1 cellular context compared by ENCODE assay signal in the genomic region with DNA sequence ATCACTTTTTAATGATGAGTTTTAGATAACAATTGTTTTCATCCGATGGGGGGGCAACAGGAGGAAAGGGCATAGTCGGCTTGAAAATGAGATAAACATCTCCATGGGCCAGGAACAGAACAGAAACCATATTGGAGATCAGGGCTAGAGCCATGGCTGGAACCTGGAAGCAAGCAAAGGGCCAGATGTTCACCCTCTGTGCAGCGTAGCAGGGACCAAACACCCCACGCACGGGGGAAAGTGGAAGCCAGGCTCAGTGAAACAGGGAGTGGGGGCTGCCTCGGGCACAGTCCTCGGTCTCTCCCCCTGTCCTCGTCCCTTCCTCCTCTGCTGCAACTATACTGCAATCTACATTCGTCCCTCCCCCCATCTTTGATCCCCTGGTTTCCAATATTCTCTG.
TF ChIP-seq lines count a peak whose summit lies in the region.

No MANE protein-coding gene starts in this region.

TF ChIP-seq in K562, 482 proteins besides CTCF, POLR2A, EP300 and RAD21 (continued from another document and continues in another):
- TF ChIP-seq, protein P1, sequence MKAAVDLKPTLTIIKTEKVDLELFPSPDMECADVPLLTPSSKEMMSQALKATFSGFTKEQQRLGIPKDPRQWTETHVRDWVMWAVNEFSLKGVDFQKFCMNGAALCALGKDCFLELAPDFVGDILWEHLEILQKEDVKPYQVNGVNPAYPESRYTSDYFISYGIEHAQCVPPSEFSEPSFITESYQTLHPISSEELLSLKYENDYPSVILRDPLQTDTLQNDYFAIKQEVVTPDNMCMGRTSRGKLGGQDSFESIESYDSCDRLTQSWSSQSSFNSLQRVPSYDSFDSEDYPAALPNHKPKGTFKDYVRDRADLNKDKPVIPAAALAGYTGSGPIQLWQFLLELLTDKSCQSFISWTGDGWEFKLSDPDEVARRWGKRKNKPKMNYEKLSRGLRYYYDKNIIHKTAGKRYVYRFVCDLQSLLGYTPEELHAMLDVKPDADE (conservative IDR thresholded peaks at IDR 0.05; ENCODE audit: control insufficient read depth, low read depth, low read length) = no peak
- no peak for TF ChIP-seq GTF2E2 (tag; IDR thresholded peaks at IDR 0.05)
- TF ChIP-seq KAT8 (IDR thresholded peaks at IDR 0.05; ENCODE audit: low read depth) = no peak
- TF ChIP-seq NCOR1 (IDR thresholded peaks at IDR 0.05) = no peak
- TF ChIP-seq YY1 (IDR thresholded peaks at IDR 0.05; ENCODE audit: borderline replicate concordance in 1 of 3, control insufficient read depth in 1 of 3, extremely low read depth in 1 of 3, insufficient read depth in 3 of 3, insufficient read length in 1 of 3, insufficient replicate concordance in 2 of 3, low read depth in 1 of 3, low read length in 2 of 3) = peak in 1 of 3 experiments; percentile 18
- TF ChIP-seq ZNF217 (CRISPR knock-in tag; IDR thresholded peaks at IDR 0.05) = no peak
- no peak for TF ChIP-seq NR2C1 (IDR thresholded peaks at IDR 0.05)
- peak; percentile 92 for TF ChIP-seq NR2C1 (tag; IDR thresholded peaks at IDR 0.05)
- TF ChIP-seq CHD4 (IDR thresholded peaks at IDR 0.05; ENCODE audit: insufficient read depth, insufficient replicate concordance, low read depth, low read length, poor library complexity, severe bottlenecking) = no peak
- TF ChIP-seq, protein P2, sequence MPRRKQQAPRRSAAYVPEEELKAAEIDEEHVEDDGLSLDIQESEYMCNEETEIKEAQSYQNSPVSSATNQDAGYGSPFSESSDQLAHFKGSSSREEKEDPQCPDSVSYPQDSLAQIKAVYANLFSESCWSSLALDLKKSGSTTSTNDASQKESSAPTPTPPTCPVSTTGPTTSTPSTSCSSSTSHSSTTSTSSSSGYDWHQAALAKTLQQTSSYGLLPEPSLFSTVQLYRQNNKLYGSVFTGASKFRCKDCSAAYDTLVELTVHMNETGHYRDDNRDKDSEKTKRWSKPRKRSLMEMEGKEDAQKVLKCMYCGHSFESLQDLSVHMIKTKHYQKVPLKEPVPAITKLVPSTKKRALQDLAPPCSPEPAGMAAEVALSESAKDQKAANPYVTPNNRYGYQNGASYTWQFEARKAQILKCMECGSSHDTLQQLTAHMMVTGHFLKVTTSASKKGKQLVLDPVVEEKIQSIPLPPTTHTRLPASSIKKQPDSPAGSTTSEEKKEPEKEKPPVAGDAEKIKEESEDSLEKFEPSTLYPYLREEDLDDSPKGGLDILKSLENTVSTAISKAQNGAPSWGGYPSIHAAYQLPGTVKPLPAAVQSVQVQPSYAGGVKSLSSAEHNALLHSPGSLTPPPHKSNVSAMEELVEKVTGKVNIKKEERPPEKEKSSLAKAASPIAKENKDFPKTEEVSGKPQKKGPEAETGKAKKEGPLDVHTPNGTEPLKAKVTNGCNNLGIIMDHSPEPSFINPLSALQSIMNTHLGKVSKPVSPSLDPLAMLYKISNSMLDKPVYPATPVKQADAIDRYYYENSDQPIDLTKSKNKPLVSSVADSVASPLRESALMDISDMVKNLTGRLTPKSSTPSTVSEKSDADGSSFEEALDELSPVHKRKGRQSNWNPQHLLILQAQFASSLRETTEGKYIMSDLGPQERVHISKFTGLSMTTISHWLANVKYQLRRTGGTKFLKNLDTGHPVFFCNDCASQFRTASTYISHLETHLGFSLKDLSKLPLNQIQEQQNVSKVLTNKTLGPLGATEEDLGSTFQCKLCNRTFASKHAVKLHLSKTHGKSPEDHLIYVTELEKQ (CRISPR knock-in tag; IDR thresholded peaks at IDR 0.05) = peak; percentile 88
- no peak for TF ChIP-seq ZKSCAN3 (CRISPR knock-in tag; IDR thresholded peaks at IDR 0.05)
- TF ChIP-seq, protein P3, sequence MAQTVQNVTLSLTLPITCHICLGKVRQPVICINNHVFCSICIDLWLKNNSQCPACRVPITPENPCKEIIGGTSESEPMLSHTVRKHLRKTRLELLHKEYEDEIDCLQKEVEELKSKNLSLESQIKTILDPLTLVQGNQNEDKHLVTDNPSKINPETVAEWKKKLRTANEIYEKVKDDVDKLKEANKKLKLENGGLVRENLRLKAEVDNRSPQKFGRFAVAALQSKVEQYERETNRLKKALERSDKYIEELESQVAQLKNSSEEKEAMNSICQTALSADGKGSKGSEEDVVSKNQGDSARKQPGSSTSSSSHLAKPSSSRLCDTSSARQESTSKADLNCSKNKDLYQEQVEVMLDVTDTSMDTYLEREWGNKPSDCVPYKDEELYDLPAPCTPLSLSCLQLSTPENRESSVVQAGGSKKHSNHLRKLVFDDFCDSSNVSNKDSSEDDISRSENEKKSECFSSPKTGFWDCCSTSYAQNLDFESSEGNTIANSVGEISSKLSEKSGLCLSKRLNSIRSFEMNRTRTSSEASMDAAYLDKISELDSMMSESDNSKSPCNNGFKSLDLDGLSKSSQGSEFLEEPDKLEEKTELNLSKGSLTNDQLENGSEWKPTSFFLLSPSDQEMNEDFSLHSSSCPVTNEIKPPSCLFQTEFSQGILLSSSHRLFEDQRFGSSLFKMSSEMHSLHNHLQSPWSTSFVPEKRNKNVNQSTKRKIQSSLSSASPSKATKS (CRISPR knock-in tag; IDR thresholded peaks at IDR 0.05) = peak; percentile 55; the same call in 1 of the 2 replicates
- TF ChIP-seq FOXM1 (IDR thresholded peaks at IDR 0.05; ENCODE audit: low read depth) = no peak
- TF ChIP-seq FOXM1 (CRISPR knock-in tag; IDR thresholded peaks at IDR 0.05; ENCODE audit: low read depth) = no peak
- TF ChIP-seq, protein P4, sequence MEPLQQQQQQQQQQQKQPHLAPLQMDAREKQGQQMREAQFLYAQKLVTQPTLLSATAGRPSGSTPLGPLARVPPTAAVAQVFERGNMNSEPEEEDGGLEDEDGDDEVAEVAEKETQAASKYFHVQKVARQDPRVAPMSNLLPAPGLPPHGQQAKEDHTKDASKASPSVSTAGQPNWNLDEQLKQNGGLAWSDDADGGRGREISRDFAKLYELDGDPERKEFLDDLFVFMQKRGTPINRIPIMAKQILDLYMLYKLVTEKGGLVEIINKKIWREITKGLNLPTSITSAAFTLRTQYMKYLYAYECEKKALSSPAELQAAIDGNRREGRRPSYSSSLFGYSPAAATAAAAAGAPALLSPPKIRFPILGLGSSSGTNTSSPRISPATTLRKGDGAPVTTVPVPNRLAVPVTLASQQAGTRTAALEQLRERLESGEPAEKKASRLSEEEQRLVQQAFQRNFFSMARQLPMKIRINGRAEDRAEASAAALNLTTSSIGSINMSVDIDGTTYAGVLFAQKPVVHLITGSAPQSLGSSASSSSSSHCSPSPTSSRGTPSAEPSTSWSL (CRISPR knock-in tag; IDR thresholded peaks at IDR 0.05; ENCODE audit: borderline replicate concordance) = peak; percentile 78; the same call in 1 of the 2 replicates
- TF ChIP-seq, protein P5, sequence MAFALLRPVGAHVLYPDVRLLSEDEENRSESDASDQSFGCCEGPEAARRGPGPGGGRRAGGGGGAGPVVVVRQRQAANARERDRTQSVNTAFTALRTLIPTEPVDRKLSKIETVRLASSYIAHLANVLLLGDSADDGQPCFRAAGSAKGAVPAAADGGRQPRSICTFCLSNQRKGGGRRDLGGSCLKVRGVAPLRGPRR (CRISPR knock-in tag; IDR thresholded peaks at IDR 0.05) = peak; percentile 48; the same call in 1 of the 2 replicates
- no peak for TF ChIP-seq TAL1 (IDR thresholded peaks at IDR 0.05)
- TF ChIP-seq CHCHD3 (CRISPR knock-in tag; IDR thresholded peaks at IDR 0.05) = no peak
- TF ChIP-seq, protein P6, sequence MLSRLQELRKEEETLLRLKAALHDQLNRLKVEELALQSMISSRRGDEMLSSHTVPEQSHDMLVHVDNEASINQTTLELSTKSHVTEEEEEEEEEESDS (CRISPR knock-in tag; IDR thresholded peaks at IDR 0.05) = no peak
- TF ChIP-seq, protein P7, sequence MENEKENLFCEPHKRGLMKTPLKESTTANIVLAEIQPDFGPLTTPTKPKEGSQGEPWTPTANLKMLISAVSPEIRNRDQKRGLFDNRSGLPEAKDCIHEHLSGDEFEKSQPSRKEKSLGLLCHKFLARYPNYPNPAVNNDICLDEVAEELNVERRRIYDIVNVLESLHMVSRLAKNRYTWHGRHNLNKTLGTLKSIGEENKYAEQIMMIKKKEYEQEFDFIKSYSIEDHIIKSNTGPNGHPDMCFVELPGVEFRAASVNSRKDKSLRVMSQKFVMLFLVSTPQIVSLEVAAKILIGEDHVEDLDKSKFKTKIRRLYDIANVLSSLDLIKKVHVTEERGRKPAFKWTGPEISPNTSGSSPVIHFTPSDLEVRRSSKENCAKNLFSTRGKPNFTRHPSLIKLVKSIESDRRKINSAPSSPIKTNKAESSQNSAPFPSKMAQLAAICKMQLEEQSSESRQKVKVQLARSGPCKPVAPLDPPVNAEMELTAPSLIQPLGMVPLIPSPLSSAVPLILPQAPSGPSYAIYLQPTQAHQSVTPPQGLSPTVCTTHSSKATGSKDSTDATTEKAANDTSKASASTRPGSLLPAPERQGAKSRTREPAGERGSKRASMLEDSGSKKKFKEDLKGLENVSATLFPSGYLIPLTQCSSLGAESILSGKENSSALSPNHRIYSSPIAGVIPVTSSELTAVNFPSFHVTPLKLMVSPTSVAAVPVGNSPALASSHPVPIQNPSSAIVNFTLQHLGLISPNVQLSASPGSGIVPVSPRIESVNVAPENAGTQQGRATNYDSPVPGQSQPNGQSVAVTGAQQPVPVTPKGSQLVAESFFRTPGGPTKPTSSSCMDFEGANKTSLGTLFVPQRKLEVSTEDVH (IDR thresholded peaks at IDR 0.05; ENCODE audit: low read depth, partially characterized antibody) = no peak
- TF ChIP-seq, protein P8, sequence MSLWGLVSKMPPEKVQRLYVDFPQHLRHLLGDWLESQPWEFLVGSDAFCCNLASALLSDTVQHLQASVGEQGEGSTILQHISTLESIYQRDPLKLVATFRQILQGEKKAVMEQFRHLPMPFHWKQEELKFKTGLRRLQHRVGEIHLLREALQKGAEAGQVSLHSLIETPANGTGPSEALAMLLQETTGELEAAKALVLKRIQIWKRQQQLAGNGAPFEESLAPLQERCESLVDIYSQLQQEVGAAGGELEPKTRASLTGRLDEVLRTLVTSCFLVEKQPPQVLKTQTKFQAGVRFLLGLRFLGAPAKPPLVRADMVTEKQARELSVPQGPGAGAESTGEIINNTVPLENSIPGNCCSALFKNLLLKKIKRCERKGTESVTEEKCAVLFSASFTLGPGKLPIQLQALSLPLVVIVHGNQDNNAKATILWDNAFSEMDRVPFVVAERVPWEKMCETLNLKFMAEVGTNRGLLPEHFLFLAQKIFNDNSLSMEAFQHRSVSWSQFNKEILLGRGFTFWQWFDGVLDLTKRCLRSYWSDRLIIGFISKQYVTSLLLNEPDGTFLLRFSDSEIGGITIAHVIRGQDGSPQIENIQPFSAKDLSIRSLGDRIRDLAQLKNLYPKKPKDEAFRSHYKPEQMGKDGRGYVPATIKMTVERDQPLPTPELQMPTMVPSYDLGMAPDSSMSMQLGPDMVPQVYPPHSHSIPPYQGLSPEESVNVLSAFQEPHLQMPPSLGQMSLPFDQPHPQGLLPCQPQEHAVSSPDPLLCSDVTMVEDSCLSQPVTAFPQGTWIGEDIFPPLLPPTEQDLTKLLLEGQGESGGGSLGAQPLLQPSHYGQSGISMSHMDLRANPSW (CRISPR knock-in tag; IDR thresholded peaks at IDR 0.05) = no peak
- no peak for TF ChIP-seq ELF4 (CRISPR knock-in tag; IDR thresholded peaks at IDR 0.05)
- TF ChIP-seq, protein P9, sequence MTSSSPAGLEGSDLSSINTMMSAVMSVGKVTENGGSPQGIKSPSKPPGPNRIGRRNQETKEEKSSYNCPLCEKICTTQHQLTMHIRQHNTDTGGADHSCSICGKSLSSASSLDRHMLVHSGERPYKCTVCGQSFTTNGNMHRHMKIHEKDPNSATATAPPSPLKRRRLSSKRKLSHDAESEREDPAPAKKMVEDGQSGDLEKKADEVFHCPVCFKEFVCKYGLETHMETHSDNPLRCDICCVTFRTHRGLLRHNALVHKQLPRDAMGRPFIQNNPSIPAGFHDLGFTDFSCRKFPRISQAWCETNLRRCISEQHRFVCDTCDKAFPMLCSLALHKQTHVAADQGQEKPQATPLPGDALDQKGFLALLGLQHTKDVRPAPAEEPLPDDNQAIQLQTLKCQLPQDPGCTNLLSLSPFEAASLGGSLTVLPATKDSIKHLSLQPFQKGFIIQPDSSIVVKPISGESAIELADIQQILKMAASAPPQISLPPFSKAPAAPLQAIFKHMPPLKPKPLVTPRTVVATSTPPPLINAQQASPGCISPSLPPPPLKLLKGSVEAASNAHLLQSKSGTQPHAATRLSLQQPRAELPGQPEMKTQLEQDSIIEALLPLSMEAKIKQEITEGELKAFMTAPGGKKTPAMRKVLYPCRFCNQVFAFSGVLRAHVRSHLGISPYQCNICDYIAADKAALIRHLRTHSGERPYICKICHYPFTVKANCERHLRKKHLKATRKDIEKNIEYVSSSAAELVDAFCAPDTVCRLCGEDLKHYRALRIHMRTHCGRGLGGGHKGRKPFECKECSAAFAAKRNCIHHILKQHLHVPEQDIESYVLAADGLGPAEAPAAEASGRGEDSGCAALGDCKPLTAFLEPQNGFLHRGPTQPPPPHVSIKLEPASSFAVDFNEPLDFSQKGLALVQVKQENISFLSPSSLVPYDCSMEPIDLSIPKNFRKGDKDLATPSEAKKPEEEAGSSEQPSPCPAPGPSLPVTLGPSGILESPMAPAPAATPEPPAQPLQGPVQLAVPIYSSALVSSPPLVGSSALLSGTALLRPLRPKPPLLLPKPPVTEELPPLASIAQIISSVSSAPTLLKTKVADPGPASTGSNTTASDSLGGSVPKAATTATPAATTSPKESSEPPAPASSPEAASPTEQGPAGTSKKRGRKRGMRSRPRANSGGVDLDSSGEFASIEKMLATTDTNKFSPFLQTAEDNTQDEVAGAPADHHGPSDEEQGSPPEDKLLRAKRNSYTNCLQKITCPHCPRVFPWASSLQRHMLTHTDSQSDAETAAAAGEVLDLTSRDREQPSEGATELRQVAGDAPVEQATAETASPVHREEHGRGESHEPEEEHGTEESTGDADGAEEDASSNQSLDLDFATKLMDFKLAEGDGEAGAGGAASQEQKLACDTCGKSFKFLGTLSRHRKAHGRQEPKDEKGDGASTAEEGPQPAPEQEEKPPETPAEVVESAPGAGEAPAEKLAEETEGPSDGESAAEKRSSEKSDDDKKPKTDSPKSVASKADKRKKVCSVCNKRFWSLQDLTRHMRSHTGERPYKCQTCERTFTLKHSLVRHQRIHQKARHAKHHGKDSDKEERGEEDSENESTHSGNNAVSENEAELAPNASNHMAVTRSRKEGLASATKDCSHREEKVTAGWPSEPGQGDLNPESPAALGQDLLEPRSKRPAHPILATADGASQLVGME (CRISPR knock-in tag; IDR thresholded peaks at IDR 0.05) = peak; percentile 91
- peak; percentile 35; the same call in 1 of the 2 replicates for TF ChIP-seq NFE2L1 (tag; IDR thresholded peaks at IDR 0.05; ENCODE audit: borderline replicate concordance, low read depth)
- TF ChIP-seq HSF4 (CRISPR knock-in tag; IDR thresholded peaks at IDR 0.05; ENCODE audit: borderline replicate concordance) = peak; percentile 85; the same call in 1 of the 2 replicates
- no peak for TF ChIP-seq TAF1 (IDR thresholded peaks at IDR 0.05; ENCODE audit: control insufficient read depth, extremely low read depth, insufficient read depth, low read length, severe bottlenecking)
